Comparison of ENCODE assay signal across 2 cellular contexts in genomic region chr12:75541-75940, GRCh38. TPM values are rescaled to one million over a fixed set of nuclear protein-coding genes. Genes with fewer than 3 reads are reported as not detected.
"Had no signal": no experiment of that assay in that cellular context is flagged by ENCODE, and none has a peak within 500 bp of the region (broad histone marks: within the 10 kb centered on the region; RNA-seq: fewer than 3 reads in every experiment).

No MANE protein-coding gene starts in this region.

RNA-seq across cellular contexts. Expression of gene IQSEC3, which starts 9.0 kb away (rescaled TPM):
- total RNA-seq: G401, GM12878 had no signal
- polyA plus RNA-seq: GM12878 had no signal
